12 cellular contexts compared by ENCODE assay signal in the genomic region with DNA sequence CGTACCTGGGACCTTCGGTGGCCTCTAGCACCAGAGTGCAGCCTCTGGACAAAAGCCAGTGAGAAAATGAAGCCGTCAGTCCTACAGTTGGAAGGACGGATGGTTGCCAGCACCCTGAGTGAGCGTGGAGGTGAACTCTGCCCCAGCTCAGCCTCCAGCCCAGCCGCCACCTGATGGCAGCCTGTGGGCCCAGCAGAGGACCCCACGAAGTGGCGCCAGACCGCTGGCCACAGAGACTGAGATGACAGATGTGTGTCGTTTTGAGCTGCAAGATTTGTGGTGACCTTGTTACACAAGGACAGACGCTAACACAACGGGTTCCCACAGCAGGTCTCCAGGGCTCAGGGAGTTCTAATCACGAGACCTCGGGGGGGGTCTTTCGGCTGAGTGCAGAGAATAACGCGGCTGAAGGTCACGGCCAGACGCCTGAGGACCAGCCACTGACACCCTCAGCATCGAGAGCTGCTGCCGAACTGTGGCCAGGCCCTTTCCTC.
"Had no signal": no experiment of that assay in that cellular context is flagged by ENCODE, and none has a peak within 500 bp of the region (broad histone marks: within the 10 kb centered on the region; RNA-seq: fewer than 3 reads in every experiment).

No MANE protein-coding gene starts in this region.

- H3K36me3 ChIP-seq: tibial artery had no signal

- H3K4me3 Mint-ChIP-seq: activated naive CD4-positive, alpha-beta T cell treated with anti-CD3 and anti-CD28 coated beads, Interleukin-2, amount 10 ng/mL, durations not matched to agents 7 days and 5 days; nephron progenitor cell; stimulated activated effector memory CD8-positive, alpha-beta T cell treated with anti-CD3 and anti-CD28 coated beads, Interleukin-12 subunit alpha, Interleukin-12 subunit beta, amount 100 ng/mL, for 72 hours; T-cell had no signal

- DNase-seq: activated CD4-positive, alpha-beta T cell treated with anti-CD3 and anti-CD28 coated beads, Interleukin-2, amount 50 U/mL, for 1 hour; activated CD8-positive, alpha-beta memory T cell treated with anti-CD3 and anti-CD28 coated beads for 24 hours; activated naive CD4-positive, alpha-beta T cell treated with anti-CD3 and anti-CD28 coated beads, Interleukin-2, amount 10 ng/mL, durations not matched to agents 7 days and 5 days; activated T-cell treated with anti-CD3 and anti-CD28 coated beads for 4 hours; nephron progenitor cell; stimulated activated CD4-positive, alpha-beta T cell treated with anti-CD3 and anti-CD28 coated beads, Interleukin-12 subunit alpha, Interleukin-12 subunit beta, amount 100 ng/mL, for 4 hours; T-cell; T-helper 9 cell had no signal

- ATAC-seq: activated CD4-positive, CD25-positive, alpha-beta regulatory T cell treated with anti-CD3 and anti-CD28 coated beads, Interleukin-2, amount 50 U/mL, for 24 hours; stimulated activated effector memory CD8-positive, alpha-beta T cell treated with anti-CD3 and anti-CD28 coated beads, Interleukin-12 subunit alpha, Interleukin-12 subunit beta, amount 100 ng/mL, for 72 hours; T-cell had no signal

- H3K27ac ChIP-seq: epithelial cell of prostate, tibial artery had no signal

- H3K36me3 Mint-ChIP-seq: activated naive CD4-positive, alpha-beta T cell treated with anti-CD3 and anti-CD28 coated beads, Interleukin-2, amount 10 ng/mL, durations not matched to agents 7 days and 5 days had no signal

- H3K4me3 ChIP-seq: tibial artery had no signal

- H3K4me1 Mint-ChIP-seq: activated naive CD4-positive, alpha-beta T cell treated with anti-CD3 and anti-CD28 coated beads, Interleukin-2, amount 10 ng/mL, durations not matched to agents 7 days and 5 days; nephron progenitor cell; stimulated activated effector memory CD8-positive, alpha-beta T cell treated with anti-CD3 and anti-CD28 coated beads, Interleukin-12 subunit alpha, Interleukin-12 subunit beta, amount 100 ng/mL, for 72 hours; T-cell had no signal

- H3K27ac Mint-ChIP-seq: activated naive CD4-positive, alpha-beta T cell treated with anti-CD3 and anti-CD28 coated beads, Interleukin-2, amount 10 ng/mL, durations not matched to agents 7 days and 5 days; nephron progenitor cell; stimulated activated effector memory CD8-positive, alpha-beta T cell treated with anti-CD3 and anti-CD28 coated beads, Interleukin-12 subunit alpha, Interleukin-12 subunit beta, amount 100 ng/mL, for 72 hours; T-cell had no signal
